In genomic region chr6:20366082-20366834, GRCh38 we compare ENCODE assay signal across 12 cellular contexts. TPM values are rescaled to one million over a fixed set of nuclear protein-coding genes. Genes with fewer than 3 reads are reported as not detected.
A peak's percentile ranks its signal among the peaks of the same experiment; 100 is the strongest.
DNase-seq lines count a peak whose midpoint lies in the region; ATAC-seq, FAIRE-seq and TF ChIP-seq lines count a peak whose summit lies in the region.
"Had no signal": no experiment of that assay in that cellular context is flagged by ENCODE, and none has a peak within 500 bp of the region (broad histone marks: within the 10 kb centered on the region; RNA-seq: fewer than 3 reads in every experiment).

No MANE protein-coding gene starts in this region.

- H3K4me1 ChIP-seq in breast epithelium: no peaks in the 10 kb centered on the region
- H3K4me1 ChIP-seq: gastrocnemius medialis had no signal

- peaks cover 31% of the 10 kb centered on the region for H3K36me3 Mint-ChIP-seq in activated CD4-positive, alpha-beta T cell treated with anti-CD3 and anti-CD28 coated beads, Interleukin-2, amount 10 ng/mL, durations not matched to agents 7 days and 5 days (ENCODE audit: low read depth)
- H3K36me3 Mint-ChIP-seq: brain had no signal

- H3K27ac Mint-ChIP-seq in activated CD4-positive, alpha-beta T cell treated with anti-CD3 and anti-CD28 coated beads, Interleukin-2, amount 10 ng/mL, durations not matched to agents 7 days and 5 days: peak overlapping the region; percentile 99

- TF ChIP-seq CTCF in breast epithelium (IDR thresholded peaks at IDR 0.05) (no peak), omental fat pad (IDR thresholded peaks at IDR 0.05) (no peak)

- no peaks in the 10 kb centered on the region for H3K27me3 ChIP-seq in breast epithelium
- H3K27me3 ChIP-seq: gastrocnemius medialis had no signal

- peaks cover 21% of the 10 kb centered on the region for H3K9me3 Mint-ChIP-seq in activated CD4-positive, alpha-beta T cell treated with anti-CD3 and anti-CD28 coated beads, Interleukin-2, amount 10 ng/mL, durations not matched to agents 7 days and 5 days

- no peaks in the 10 kb centered on the region for H3K36me3 ChIP-seq in breast epithelium
- H3K36me3 ChIP-seq: gastrocnemius medialis had no signal

- H3K4me3 Mint-ChIP-seq in activated CD4-positive, alpha-beta T cell treated with anti-CD3 and anti-CD28 coated beads, Interleukin-2, amount 10 ng/mL, durations not matched to agents 7 days and 5 days: peak overlapping the region; percentile 68
- H3K4me3 Mint-ChIP-seq: brain had no signal

- ATAC-seq in omental fat pad (ENCODE audit: low FRiP score): no peak
- no peak for ATAC-seq in HG03039 (IDR thresholded peaks at IDR 0.05; ENCODE audit: unreplicated experiment)
- no peak for ATAC-seq in left lobe of liver
- ATAC-seq: gastrocnemius medialis had no signal

- no peak overlapping the region for H3K4me3 ChIP-seq in breast epithelium
- H3K4me3 ChIP-seq: gastrocnemius medialis had no signal

- DNase-seq in M059J (ENCODE audit: low read depth) (peak; percentile 45), breast epithelium (ENCODE audit: low spot score in 2 of 2) (peak; percentile 31 to 59), omental fat pad (ENCODE audit: low spot score) (no peak), HTR-8/SVneo (ENCODE audit: insufficient read length, low spot score) (no peak), left lobe of liver (ENCODE audit: low spot score) (no peak)
- DNase-seq in activated CD4-positive, alpha-beta T cell treated with anti-CD3 and anti-CD28 coated beads, Interleukin-2, amount 10 ng/mL, durations not matched to agents 7 days and 5 days: peak; percentile 71
- peak; percentile 1 for DNase-seq in stimulated activated CD8-positive, alpha-beta memory T cell treated with anti-CD3 and anti-CD28 coated beads, Interleukin-15, amount 100 ng/mL, for 1 hour (ENCODE audit: low read depth)
- DNase-seq: gastrocnemius medialis, NCI-H1694 treated with DMSO at 0.1 percent for 48 hours, SW 1271 had no signal

- H3K27me3 Mint-ChIP-seq in activated CD4-positive, alpha-beta T cell treated with anti-CD3 and anti-CD28 coated beads, Interleukin-2, amount 10 ng/mL, durations not matched to agents 7 days and 5 days: peaks cover 2% of the 10 kb centered on the region

- CTCF ChIA-PET in activated CD4-positive, alpha-beta T cell treated with anti-CD3 and anti-CD28 coated beads, Interleukin-2, amount 10 ng/mL, durations not matched to agents 7 days and 5 days (lab: Charles Lee): interaction anchor here (0.6 to 4.5 kb wide), 11 partner anchors 9 to 156 kb away, joined by 3 to 15 read pairs (median 4); no protein-coding TSS in a partner anchor

- H3K27ac ChIP-seq in breast epithelium: no peak overlapping the region
- H3K27ac ChIP-seq: gastrocnemius medialis had no signal

- peaks cover 60% of the 10 kb centered on the region for H3K4me1 Mint-ChIP-seq in activated CD4-positive, alpha-beta T cell treated with anti-CD3 and anti-CD28 coated beads, Interleukin-2, amount 10 ng/mL, durations not matched to agents 7 days and 5 days
- H3K4me1 Mint-ChIP-seq: brain had no signal

- H3K9me3 ChIP-seq in breast epithelium: no peaks in the 10 kb centered on the region
- H3K9me3 ChIP-seq: gastrocnemius medialis had no signal

- POLR2A ChIA-PET in activated CD4-positive, alpha-beta T cell treated with anti-CD3 and anti-CD28 coated beads, Interleukin-2, amount 10 ng/mL, durations not matched to agents 7 days and 5 days (lab: Charles Lee): interaction anchor here (1.1 to 1.7 kb wide), 2 partner anchors 9 to 47 kb away, joined by 4 to 5 read pairs; no protein-coding TSS in a partner anchor

- FAIRE-seq in HTR-8/SVneo (lab: Jason Lieb, UNC): no peak

- intact Hi-C loops in breast epithelium (cut with DNase I; ENCODE audit: low total_unique reads): no loop called here

- TF ChIP-seq POLR2A in breast epithelium (IDR thresholded peaks at IDR 0.05): no peak

RNA-seq across cellular contexts. Expression of gene E2F3, which starts 35.4 kb away (rescaled TPM):
- 13.0 and 15.8 TPM in 2 replicates for total RNA-seq in M059J (2014; rRNA removed; shearing (Covaris generic))
- total RNA-seq in activated CD4-positive, alpha-beta T cell treated with anti-CD3 and anti-CD28 coated beads, Interleukin-2, amount 10 ng/mL, durations not matched to agents 7 days and 5 days: 10 to 100 TPM; 30.9 to 33.9 TPM
- total RNA-seq in breast epithelium (1 to 10 TPM; 4.9 to 8.5 (median 7.5) TPM), omental fat pad (10 to 100 TPM in 1 of 4 donors, 1 to 10 TPM in 3; 5.8 to 10.7 (median 9.1) TPM), left lobe of liver (1.4 TPM)

Comparison
In these comparisons a context has a peak if more than half of its experiments do, and no peak if none do; other contexts are left out.
1. DNase-seq: peak in M059J (single experiment), activated CD4-positive, alpha-beta T cell treated with anti-CD3 and anti-CD28 coated beads, Interleukin-2, amount 10 ng/mL, durations not matched to agents 7 days and 5 days (single experiment), breast epithelium (2 of 2) and stimulated activated CD8-positive, alpha-beta memory T cell treated with anti-CD3 and anti-CD28 coated beads, Interleukin-15, amount 100 ng/mL, for 1 hour (single experiment); none in omental fat pad (single experiment), HTR-8/SVneo (single experiment) and left lobe of liver (single experiment).